35 cellular contexts compared by ENCODE assay signal in genomic region chr1:203043830-203044545, GRCh38. TPM values are rescaled to one million over a fixed set of nuclear protein-coding genes. Genes with fewer than 3 reads are reported as not detected.
"Had no signal": no experiment of that assay in that cellular context is flagged by ENCODE, and none has a peak within 500 bp of the region (broad histone marks: within the 10 kb centered on the region; RNA-seq: fewer than 3 reads in every experiment).

No MANE protein-coding gene starts in this region.

- H3K4me3 ChIP-seq: ascending aorta, esophagus muscularis mucosa, gastroesophageal sphincter had no signal

- FAIRE-seq: colon had no signal

- H3K36me3 ChIP-seq: brain microvascular endothelial cell, esophagus muscularis mucosa had no signal

- H3K9me3 ChIP-seq: ascending aorta, esophagus muscularis mucosa, gastroesophageal sphincter had no signal

- H3K9me3 Mint-ChIP-seq: activated B cell treated with CpG ODN at 0.5 μM for 24 hours; activated CD8-positive, alpha-beta T cell treated with anti-CD3 and anti-CD28 coated beads for 36 hours; activated T-cell treated with anti-CD3 and anti-CD28 coated beads, Interleukin-2, amount 50 U/mL, for 4 hours; activated T-helper 17 cell treated with anti-CD3 and anti-CD28 coated beads, Interleukin-2, amount 50 U/mL, for 72 hours; effector memory CD8-positive, alpha-beta T cell; T-cell; T-helper 2 cell treated with Interferon-gamma antibody and Interleukin-4, amounts not matched to agents 5 μg/mL and 100 μg/mL, for 36 hours had no signal

- DNase-seq: activated B cell treated with CpG ODN at 0.5 μM for 24 hours; activated CD4-positive, alpha-beta T cell treated with anti-CD3 and anti-CD28 coated beads for 48 hours; activated CD4-positive, alpha-beta T cell treated with anti-CD3 and anti-CD28 coated beads, Interleukin-2, amount 50 U/mL, for 1 hour; activated CD4-positive, alpha-beta T cell treated with anti-CD3 and anti-CD28 coated beads, Interleukin-2, amount 50 U/mL, for 48 hours; activated CD8-positive, alpha-beta memory T cell treated with anti-CD3 and anti-CD28 coated beads for 24 hours; activated CD8-positive, alpha-beta T cell treated with anti-CD3 and anti-CD28 coated beads for 36 hours; activated effector memory CD4-positive, alpha-beta T cell treated with Interleukin-2 at 50 U/mL for 16 hours; activated gamma-delta T cell treated with Interleukin-2 at 50 U/mL for 16 hours; activated naive CD4-positive, alpha-beta T cell treated with anti-CD3 and anti-CD28 coated beads, Interleukin-2, amount 50 U/mL, for 16 hours; activated naive CD4-positive, alpha-beta T cell treated with Interleukin-2 at 50 U/mL for 16 hours; activated T-cell treated with anti-CD3 and anti-CD28 coated beads, Interleukin-2, amount 50 U/mL, for 4 hours; brain microvascular endothelial cell; caudate nucleus; cortex of kidney; dermis blood vessel endothelial cell; effector CD4-positive, alpha-beta T cell; effector memory CD8-positive, alpha-beta T cell; erythroblast; foreskin keratinocyte; SW 1271; T-helper 17 cell; T1000; WERI-Rb-1 had no signal

- ATAC-seq: activated CD4-positive, CD25-positive, alpha-beta regulatory T cell treated with anti-CD3 and anti-CD28 coated beads, Interleukin-2, amount 50 U/mL, for 24 hours; activated CD8-positive, alpha-beta T cell treated with anti-CD3 and anti-CD28 coated beads for 36 hours; activated T-cell treated with anti-CD3 and anti-CD28 coated beads, Interleukin-2, amount 50 U/mL, for 4 hours; activated T-helper 17 cell treated with anti-CD3 and anti-CD28 coated beads, Interleukin-2, amount 50 U/mL, for 72 hours; effector memory CD8-positive, alpha-beta T cell; foreskin keratinocyte; gastroesophageal sphincter; T-cell; T-helper 17 cell had no signal

- H3K4me3 Mint-ChIP-seq: activated B cell treated with CpG ODN at 0.5 μM for 24 hours; activated CD8-positive, alpha-beta T cell treated with anti-CD3 and anti-CD28 coated beads for 36 hours; activated naive CD8-positive, alpha-beta T cell; activated T-cell treated with anti-CD3 and anti-CD28 coated beads, Interleukin-2, amount 50 U/mL, for 4 hours; activated T-helper 17 cell treated with anti-CD3 and anti-CD28 coated beads, Interleukin-2, amount 50 U/mL, for 72 hours; effector memory CD8-positive, alpha-beta T cell; T-cell; T-helper 17 cell; T-helper 2 cell treated with Interferon-gamma antibody and Interleukin-4, amounts not matched to agents 5 μg/mL and 100 μg/mL, for 36 hours had no signal

- H3K27ac Mint-ChIP-seq: activated B cell treated with CpG ODN at 0.5 μM for 24 hours; activated CD8-positive, alpha-beta T cell treated with anti-CD3 and anti-CD28 coated beads for 36 hours; activated naive CD8-positive, alpha-beta T cell; activated T-helper 17 cell treated with anti-CD3 and anti-CD28 coated beads, Interleukin-2, amount 50 U/mL, for 72 hours; effector memory CD8-positive, alpha-beta T cell; T-cell; T-helper 17 cell; T-helper 2 cell treated with Interferon-gamma antibody and Interleukin-4, amounts not matched to agents 5 μg/mL and 100 μg/mL, for 36 hours had no signal

- H3K36me3 Mint-ChIP-seq: activated naive CD8-positive, alpha-beta T cell had no signal

- H3K27ac ChIP-seq: ascending aorta, brain microvascular endothelial cell, esophagus muscularis mucosa, foreskin keratinocyte, gastroesophageal sphincter, WERI-Rb-1 had no signal

- H3K27me3 ChIP-seq: ascending aorta, brain microvascular endothelial cell, esophagus muscularis mucosa, gastroesophageal sphincter had no signal

RNA-seq across cellular contexts. Expression of gene MYOG, which starts 41.8 kb away (rescaled TPM):
- total RNA-seq: activated B cell treated with CpG ODN at 0.5 μM for 24 hours; activated CD8-positive, alpha-beta T cell treated with anti-CD3 and anti-CD28 coated beads for 36 hours; activated T-cell treated with anti-CD3 and anti-CD28 coated beads, Interleukin-2, amount 50 U/mL, for 4 hours; activated T-helper 17 cell treated with anti-CD3 and anti-CD28 coated beads, Interleukin-2, amount 50 U/mL, for 72 hours; ascending aorta; bronchial epithelial cell; chondrocyte; dermis blood vessel endothelial cell; esophagus muscularis mucosa; foreskin keratinocyte; glomerular endothelial cell; T-cell; T-helper 17 cell had no signal
- polyA plus RNA-seq: foreskin keratinocyte had no signal
